ENCODE assay signal across 17 cellular contexts in genomic region chr6:17839526-17839925, GRCh38.
DNase-seq lines count a peak whose midpoint lies in the region; TF ChIP-seq lines count a peak whose summit lies in the region.
"Had no signal": no experiment of that assay in that cellular context is flagged by ENCODE, and none has a peak within 500 bp of the region (broad histone marks: within the 10 kb centered on the region; RNA-seq: fewer than 3 reads in every experiment).

No MANE protein-coding gene starts in this region.

- no peak overlapping the region for H2BK5ac ChIP-seq in H9 (ENCODE audit: insufficient read length, low read length)

- DNase-seq in H9: no peak
- peak; percentile 82 for DNase-seq in WERI-Rb-1
- DNase-seq in retina: peak; percentile 36
- no peak for DNase-seq in NCI-H128 (lab: John Stamatoyannopoulos, UW; ENCODE audit: unreplicated experiment)
- DNase-seq in hepatic stellate cell (ENCODE audit: low spot score): no peak
- no peak for DNase-seq in effector CD4-positive, alpha-beta T cell
- no peak for DNase-seq in amniotic stem cell (lab: John Stamatoyannopoulos, UW)
- DNase-seq: 8988T; AML-193; Caco-2; CD8-positive, alpha-beta memory T cell; DMS53; GF-D8; GM23248; H7 had no signal

- no peak overlapping the region for H3K9ac ChIP-seq in H9 (ENCODE audit: extremely low read depth, insufficient read length, low read length)
- H3K9ac ChIP-seq: BLaER1, GM23248 had no signal

- H3K9me3 Mint-ChIP-seq in H9: no peaks in the 10 kb centered on the region
- H3K9me3 Mint-ChIP-seq: CD8-positive, alpha-beta memory T cell had no signal

- H3K4me3 Mint-ChIP-seq in H9: no peak overlapping the region
- H3K4me3 Mint-ChIP-seq: CD8-positive, alpha-beta memory T cell had no signal

- H3K27me3 Mint-ChIP-seq in H9 (ENCODE audit: low read depth): no peaks in the 10 kb centered on the region

- H3K9me3 ChIP-seq in H9 (ENCODE audit: control insufficient read depth, low read depth, low read length) (no peaks in the 10 kb centered on the region), WERI-Rb-1 (ENCODE audit: severe bottlenecking) (no peaks in the 10 kb centered on the region)
- H3K9me3 ChIP-seq: BLaER1, Caco-2 had no signal

- no peak overlapping the region for H3K27ac ChIP-seq in H9 (ENCODE audit: insufficient read length, low read depth, low read length)
- peak overlapping the region; percentile 11 for H3K27ac ChIP-seq in WERI-Rb-1
- peak overlapping the region; percentile 14 for H3K27ac ChIP-seq in layer of hippocampus (ENCODE audit: low read depth, low read length)
- H3K27ac ChIP-seq: BLaER1, GM23248 had no signal

- no peak for TF ChIP-seq CTCF in H9 (conservative IDR thresholded peaks at IDR 0.05)
- no peak for TF ChIP-seq CTCF in WERI-Rb-1 (IDR thresholded peaks at IDR 0.05; ENCODE audit: low read depth, low read length)

- no peak overlapping the region for H4K91ac ChIP-seq in H9 (ENCODE audit: insufficient read length, low read depth, low read length)

- no peak overlapping the region for H2BK20ac ChIP-seq in H9 (ENCODE audit: low read depth, low read length, poor library complexity, severe bottlenecking)

- peak overlapping the region in 1 of 3 experiments; percentile 67; a peak in 3 of 7 replicates for H3K27ac Mint-ChIP-seq in H9
- H3K27ac Mint-ChIP-seq: CD8-positive, alpha-beta memory T cell had no signal

- peaks cover 20% of the 10 kb centered on the region for H3K36me3 ChIP-seq in WERI-Rb-1

- no peak overlapping the region for H4K5ac ChIP-seq in H9 (ENCODE audit: insufficient read length, low read depth, low read length)

- no peaks in the 10 kb centered on the region for H4K20me1 ChIP-seq in H9 (ENCODE audit: control insufficient read depth, insufficient read depth, insufficient read length)
- H4K20me1 ChIP-seq: BLaER1 had no signal

- no peak overlapping the region for H3K14ac ChIP-seq in H9 (ENCODE audit: insufficient read depth, low read length)

- no peaks in the 10 kb centered on the region for H3K4me1 ChIP-seq in H9 (ENCODE audit: insufficient read depth, low read length)
- H3K4me1 ChIP-seq: BLaER1, Caco-2 had no signal

- WGBS in H9 (ENCODE audit: extremely low coverage, insufficient read length, low lambda C conversion rate): no CpG with 5 or more reads among the region's 7 CpGs

- H3K56ac ChIP-seq in H9 (ENCODE audit: insufficient read length, low read depth, low read length): no peak overlapping the region

- H2BK15ac ChIP-seq in H9 (ENCODE audit: low read depth, low read length): no peak overlapping the region

- no peak overlapping the region for H3T11ph ChIP-seq in H9 (ENCODE audit: low read length)

- H2BK12ac ChIP-seq in H9 (ENCODE audit: insufficient read length, low read depth, low read length): no peak overlapping the region

- H3K36me3 Mint-ChIP-seq in H9 (ENCODE audit: insufficient read depth in 1 of 3, low read depth in 3 of 3): peaks cover 11 to 20% (median 19%) of the 10 kb centered on the region in 3 experiments; a peak in 6 of 7 replicates
- H3K36me3 Mint-ChIP-seq: CD8-positive, alpha-beta memory T cell had no signal

- no peak overlapping the region for H3K18ac ChIP-seq in H9 (ENCODE audit: insufficient read length, low read depth, low read length)

- H3K23me2 ChIP-seq in H9 (ENCODE audit: insufficient read length, low read depth, low read length, poor library complexity, severe bottlenecking): no peaks in the 10 kb centered on the region

- no peak overlapping the region for H3K23ac ChIP-seq in H9 (ENCODE audit: insufficient read length, low read depth, low read length)

- no peak overlapping the region for H4K8ac ChIP-seq in H9 (replicated peaks; ENCODE audit: insufficient read length, low read depth, low read length)

- H2AFZ ChIP-seq in H9 (ENCODE audit: low read length): no peak overlapping the region
- H2AFZ ChIP-seq: GM23248 had no signal

- no peaks in the 10 kb centered on the region for H3K79me2 ChIP-seq in H9 (ENCODE audit: insufficient read depth, low read length)

- no peak overlapping the region for H3K4me3 ChIP-seq in WERI-Rb-1 (ENCODE audit: low read depth, low read length)
- H3K4me3 ChIP-seq: BLaER1, GM23248 had no signal

- H2BK120ac ChIP-seq in H9 (ENCODE audit: low read depth, low read length, poor library complexity, severe bottlenecking): no peak overlapping the region

- H3K4me2 ChIP-seq in H9 (ENCODE audit: insufficient read depth, insufficient read length, low read length): no peak overlapping the region
- H3K4me2 ChIP-seq: BLaER1 had no signal

- no peaks in the 10 kb centered on the region for H3K27me3 ChIP-seq in H9 (ENCODE audit: insufficient read depth, low read length)
- no peaks in the 10 kb centered on the region for H3K27me3 ChIP-seq in WERI-Rb-1 (ENCODE audit: insufficient read depth, low read depth, severe bottlenecking)
- no peaks in the 10 kb centered on the region for H3K27me3 ChIP-seq in layer of hippocampus (ENCODE audit: control insufficient read depth, insufficient read depth, low read length)
- H3K27me3 ChIP-seq: BLaER1 had no signal

- no peaks in the 10 kb centered on the region for H3K79me1 ChIP-seq in H9 (ENCODE audit: insufficient read depth, low read depth, low read length, poor library complexity, severe bottlenecking)

- H3K4ac ChIP-seq in H9 (ENCODE audit: low read depth, low read length): no peak overlapping the region

- peak overlapping the region; percentile 50 for H2AK5ac ChIP-seq in H9 (ENCODE audit: insufficient read length, low read length)

- peaks cover 8 to 26% of the 10 kb centered on the region in 2 experiments for H3K4me1 Mint-ChIP-seq in H9
- H3K4me1 Mint-ChIP-seq: CD8-positive, alpha-beta memory T cell had no signal

Comparison
In these comparisons a context has a peak if more than half of its experiments do, and no peak if none do; other contexts are left out.
1. DNase-seq: peak in WERI-Rb-1 (single experiment) and retina (single experiment); none in H9 (single experiment), NCI-H128 (single experiment), hepatic stellate cell (single experiment), effector CD4-positive, alpha-beta T cell (single experiment) and amniotic stem cell (single experiment).